ENCODE assay signal across 16 cellular contexts in the genomic region with DNA sequence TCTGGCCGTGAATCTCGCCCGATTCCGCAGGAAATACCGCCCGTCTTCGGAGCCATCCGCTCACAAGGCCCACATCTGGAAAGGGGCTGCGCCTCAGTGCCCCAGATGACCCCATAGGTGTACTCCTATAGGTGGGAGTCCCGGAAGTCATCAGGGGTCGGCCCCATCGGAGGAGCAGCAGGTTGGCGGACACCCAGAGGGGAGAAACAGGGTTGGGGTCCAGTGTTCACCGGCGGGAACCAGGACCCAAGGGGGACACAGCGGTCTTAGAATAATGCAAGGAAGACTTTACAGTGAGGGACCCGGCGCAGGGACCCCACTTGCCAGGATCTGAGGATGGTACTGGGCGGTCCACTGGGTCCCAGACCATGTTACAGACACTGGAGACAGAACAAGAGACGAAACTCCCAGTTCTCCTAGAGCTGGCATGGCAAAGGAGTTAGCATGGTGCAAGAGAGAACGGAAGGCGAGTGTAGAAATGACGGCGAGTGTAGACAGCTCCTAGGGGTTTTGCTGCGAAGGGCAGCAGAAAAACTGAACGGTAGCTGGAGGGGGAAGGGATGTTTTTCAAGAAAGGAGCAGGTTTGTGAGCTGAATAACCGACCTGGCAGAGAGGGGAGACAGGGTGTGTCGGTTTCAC. TPM values are rescaled to one million over a fixed set of nuclear protein-coding genes. Genes with fewer than 3 reads are reported as not detected.
DNase-seq lines count a peak whose midpoint lies in the region; ATAC-seq, FAIRE-seq and TF ChIP-seq lines count a peak whose summit lies in the region.
"Had no signal": no experiment of that assay in that cellular context is flagged by ENCODE, and none has a peak within 500 bp of the region (broad histone marks: within the 10 kb centered on the region; RNA-seq: fewer than 3 reads in every experiment).

No MANE protein-coding gene starts in this region.

- H3K4me3 ChIP-seq in CD4-positive, CD25-positive, alpha-beta regulatory T cell (ENCODE audit: low read depth, low read length) = peak overlapping the region; percentile 24
- H3K4me3 ChIP-seq in endothelial cell of umbilical vein (replicated peaks in 1 of 3; ENCODE audit: insufficient read depth in 1 of 3, low read depth in 1 of 3, low read length in 3 of 3) (no peak overlapping the region), aorta (ENCODE audit: low read length in 2 of 2) (no peak overlapping the region)
- H3K4me3 ChIP-seq: MG63 had no signal

- no peaks in the 10 kb centered on the region for H3K79me2 ChIP-seq in endothelial cell of umbilical vein (ENCODE audit: control insufficient read depth, insufficient read depth, low read length)

- dilution Hi-C loops in endothelial cell of umbilical vein (cut with MboI; ENCODE audit: extremely low pct_ligation_motif_present, low sequenced_read_pairs) = no loop called here

- H3K36me3 ChIP-seq in CD4-positive, CD25-positive, alpha-beta regulatory T cell (ENCODE audit: control insufficient read depth, insufficient read depth, low read length) = no peaks in the 10 kb centered on the region
- H3K36me3 ChIP-seq in endothelial cell of umbilical vein (ENCODE audit: control insufficient read depth in 2 of 2, extremely low read depth in 1 of 2, insufficient read depth in 2 of 2, low read length in 2 of 2) (no peaks in the 10 kb centered on the region), aorta (ENCODE audit: control insufficient read depth in 1 of 2, insufficient read depth in 2 of 2, low read length in 1 of 2) (no peaks in the 10 kb centered on the region)
- H3K36me3 ChIP-seq: MG63 had no signal

- H3K9me3 Mint-ChIP-seq in CD4-positive, CD25-positive, alpha-beta regulatory T cell = no peaks in the 10 kb centered on the region

- H4K20me1 ChIP-seq in endothelial cell of umbilical vein (replicated peaks; ENCODE audit: control insufficient read depth, extremely low read depth, insufficient read depth, low read length) = no peaks in the 10 kb centered on the region

- no peak overlapping the region for H2AFZ ChIP-seq in endothelial cell of umbilical vein (ENCODE audit: low read depth, low read length)

- no peaks in the 10 kb centered on the region for H3K36me3 Mint-ChIP-seq in CD4-positive, CD25-positive, alpha-beta regulatory T cell

- no peak overlapping the region for H3K9ac ChIP-seq in endothelial cell of umbilical vein (replicated peaks; ENCODE audit: extremely low read depth, insufficient read depth, low read length)

- DNase-seq in CD4-positive, CD25-positive, alpha-beta regulatory T cell = peak in 1 of 3 donors; percentile 9
- DNase-seq in GM10266 (ENCODE audit: extremely low spot score) (peak; percentile 7), endothelial cell of umbilical vein (ENCODE audit: low read depth, low spot score) (no peak), aorta (no peak)
- DNase-seq: caudate nucleus, foreskin melanocyte, mesenchymal stem cell, MG63, NCI-H82, T1000 had no signal

- no peaks in the 10 kb centered on the region for H3K9me3 ChIP-seq in CD4-positive, CD25-positive, alpha-beta regulatory T cell (ENCODE audit: control insufficient read depth in 2 of 2, low read length in 2 of 2)
- no peaks in the 10 kb centered on the region for H3K9me3 ChIP-seq in endothelial cell of umbilical vein (replicated peaks; ENCODE audit: control insufficient read depth, insufficient read depth, low read length)
- no peaks in the 10 kb centered on the region for H3K9me3 ChIP-seq in aorta (ENCODE audit: control insufficient read depth, low read length)

- H3K27ac ChIP-seq in CD4-positive, CD25-positive, alpha-beta regulatory T cell (ENCODE audit: insufficient read depth, low read length, poor library complexity, severe bottlenecking) = no peak overlapping the region
- H3K27ac ChIP-seq in endothelial cell of umbilical vein (ENCODE audit: insufficient read depth, low read depth, low read length) (no peak overlapping the region), aorta (ENCODE audit: low read depth in 1 of 2, low read length in 2 of 2) (no peak overlapping the region)
- H3K27ac ChIP-seq: C4-2B had no signal

- no peak for TF ChIP-seq POLR2A in endothelial cell of umbilical vein (IDR thresholded peaks at IDR 0.05; ENCODE audit: low read depth, low read length)

- H3K27me3 ChIP-seq in CD4-positive, CD25-positive, alpha-beta regulatory T cell (ENCODE audit: control insufficient read depth, insufficient read depth, low read length) = peaks cover 9% of the 10 kb centered on the region
- peaks cover 32 to 38% of the 10 kb centered on the region in 2 experiments for H3K27me3 ChIP-seq in endothelial cell of umbilical vein (ENCODE audit: control insufficient read depth in 2 of 2, insufficient read depth in 2 of 2, low read length in 2 of 2)
- H3K27me3 ChIP-seq in aorta (ENCODE audit: control insufficient read depth in 1 of 2, insufficient read depth in 2 of 2, low read length in 1 of 2) = no peaks in the 10 kb centered on the region

- CTCF ChIA-PET in endothelial cell of umbilical vein (lab: Charles Lee) = interaction anchor here (1.0 to 3.7 kb wide), 6 partner anchors 10 to 129 kb away, joined by 3 to 19 read pairs (median 6); a partner anchor contains a TSS

- 40 to 44% methylated on average over 28 of the region's 28 CpGs for WGBS in aorta, 2 donors

- H3K27ac Mint-ChIP-seq in CD4-positive, CD25-positive, alpha-beta regulatory T cell = peak overlapping the region in 1 of 3 donors; percentile 56

- TF ChIP-seq CTCF in GM10266 (IDR thresholded peaks at IDR 0.05; ENCODE audit: control insufficient read depth, insufficient read depth, low read depth, missing control alignments) = no peak
- TF ChIP-seq CTCF in endothelial cell of umbilical vein (IDR thresholded peaks at IDR 0.05; ENCODE audit: extremely low read depth in 1 of 2, insufficient read depth in 1 of 2, low read depth in 1 of 2, low read length in 2 of 2) = no peak

- no peaks in the 10 kb centered on the region for H3K9me1 ChIP-seq in endothelial cell of umbilical vein (replicated peaks; ENCODE audit: control insufficient read depth, extremely low read depth, insufficient read depth, low read length)

- no TSS peak for BruUV-seq in endothelial cell of umbilical vein (replicated peaks; lab: Mats Ljungman, UMichigan)

- H3K4me3 Mint-ChIP-seq in CD4-positive, CD25-positive, alpha-beta regulatory T cell = peak overlapping the region; percentile 45 to 85 (median 76)

- H3K4me1 Mint-ChIP-seq in CD4-positive, CD25-positive, alpha-beta regulatory T cell = peaks cover 0 to 48% (median 19%) of the 10 kb centered on the region in 4 donors

- no peak overlapping the region for H3K4me2 ChIP-seq in endothelial cell of umbilical vein (ENCODE audit: insufficient read depth, low read length)

- POLR2A ChIA-PET in endothelial cell of umbilical vein (lab: Charles Lee) = no interaction called here

- no peak for ATAC-seq in CD4-positive, CD25-positive, alpha-beta regulatory T cell (ENCODE audit: low read depth in 2 of 2)
- ATAC-seq in aorta (ENCODE audit: low FRiP score) = no peak
- ATAC-seq in GM18861 (IDR thresholded peaks at IDR 0.05; ENCODE audit: unreplicated experiment) = no peak
- ATAC-seq in HG03571 (IDR thresholded peaks at IDR 0.05; ENCODE audit: unreplicated experiment) = no peak

- intact Hi-C loops in endothelial cell of umbilical vein (cut with micrococcal nuclease) (loop anchor here (5.0 kb wide), 1 partner anchor 41 kb away; a partner anchor contains a TSS), aorta (cut with DNase I) (loop anchor here in 1 of 2 donors (5.0 kb wide), 1 partner anchor 41 kb away; a partner anchor contains a TSS)

- H3K4me1 ChIP-seq in CD4-positive, CD25-positive, alpha-beta regulatory T cell (ENCODE audit: control insufficient read depth, insufficient read depth, low read length, poor library complexity, severe bottlenecking) = peaks cover 52% of the 10 kb centered on the region
- H3K4me1 ChIP-seq in endothelial cell of umbilical vein (ENCODE audit: control insufficient read depth, extremely low read depth, insufficient read depth, low read length) (peaks cover 9% of the 10 kb centered on the region), aorta (ENCODE audit: control insufficient read depth in 1 of 2, insufficient read depth in 2 of 2, low read length in 2 of 2) (no peaks in the 10 kb centered on the region)

- H3K27me3 Mint-ChIP-seq in CD4-positive, CD25-positive, alpha-beta regulatory T cell = peaks cover 56% of the 10 kb centered on the region

- FAIRE-seq in endothelial cell of umbilical vein (lab: Jason Lieb, UNC) = peak; percentile 58
- FAIRE-seq: endometrium, G401.6 had no signal

RNA-seq across cellular contexts. Expression of a gene that starts 4.2 kb away (rescaled TPM):
- total RNA-seq in CD4-positive, CD25-positive, alpha-beta regulatory T cell = not detected
- not detected for polyA plus RNA-seq in CD4-positive, CD25-positive, alpha-beta regulatory T cell
- total RNA-seq in endothelial cell of umbilical vein (1.7 and 5.2 TPM in 2 replicates), aorta (10 to 100 TPM; 30.2 to 51.6 TPM)
- polyA plus RNA-seq in endothelial cell of umbilical vein (0.23 and 0.56 TPM in 2 replicates), aorta (10 to 100 TPM; 14.5 to 78.5 TPM)
- 0.10 and 0.36 TPM in 2 replicates for polyA plus RNA-seq in endothelial cell of umbilical vein (2011; cell fraction: cytosol; rRNA removed)
- 2.1 and 3.6 TPM in 2 replicates for polyA plus RNA-seq in endothelial cell of umbilical vein (2011; cell fraction: nucleus; rRNA removed)
- 0.21 and 0.40 TPM in 2 replicates for polyA plus RNA-seq in endothelial cell of umbilical vein (2012)
- polyA minus RNA-seq in endothelial cell of umbilical vein = 0.45 TPM in 1 of 2 replicates, not detected in the other
- 8.7 TPM for polyA minus RNA-seq in endothelial cell of umbilical vein (2011; cell fraction: cytosol; rRNA and poly(A)+ RNA removed)
- polyA minus RNA-seq in endothelial cell of umbilical vein (2011; cell fraction: nucleus; rRNA and poly(A)+ RNA removed) = 0.87 and 0.96 TPM in 2 replicates
- total RNA-seq: skeletal muscle tissue had no signal

RNA-seq across cellular contexts. Expression of a gene that starts 11.6 kb away (rescaled TPM):
- not detected for total RNA-seq in CD4-positive, CD25-positive, alpha-beta regulatory T cell
- not detected for polyA plus RNA-seq in CD4-positive, CD25-positive, alpha-beta regulatory T cell
- total RNA-seq in endothelial cell of umbilical vein (0.97 TPM in 1 of 2 replicates, not detected in the other), aorta (1 to 10 TPM in 1 of 2 donors, under 1 TPM in 1; 0.49 to 1.8 TPM)
- polyA plus RNA-seq in endothelial cell of umbilical vein (0.05 and 0.14 TPM in 2 replicates), aorta (1 to 10 TPM; 1.4 to 2.6 TPM)
- 0.08 and 0.17 TPM in 2 replicates for polyA plus RNA-seq in endothelial cell of umbilical vein (2011; cell fraction: cytosol; rRNA removed)
- 0.35 and 0.57 TPM in 2 replicates for polyA plus RNA-seq in endothelial cell of umbilical vein (2011; cell fraction: nucleus; rRNA removed)
- polyA plus RNA-seq in endothelial cell of umbilical vein (2012) = 0.19 and 0.37 TPM in 2 replicates
- not detected in 2 replicates for polyA minus RNA-seq in endothelial cell of umbilical vein
- polyA minus RNA-seq in endothelial cell of umbilical vein (2011; cell fraction: cytosol; rRNA and poly(A)+ RNA removed) = 1.0 TPM
- not detected in 2 replicates for polyA minus RNA-seq in endothelial cell of umbilical vein (2011; cell fraction: nucleus; rRNA and poly(A)+ RNA removed)
- total RNA-seq: skeletal muscle tissue had no signal

RNA-seq across cellular contexts. Expression of a gene that starts 12.2 kb away (rescaled TPM):
- total RNA-seq in CD4-positive, CD25-positive, alpha-beta regulatory T cell = 244 TPM
- 10 to 100 TPM; 29.0 to 38.0 (median 31.5) TPM for polyA plus RNA-seq in CD4-positive, CD25-positive, alpha-beta regulatory T cell
- total RNA-seq in endothelial cell of umbilical vein (387 and 425 TPM in 2 replicates), aorta (100 to 1,000 TPM; 168 to 207 TPM)
- polyA plus RNA-seq in endothelial cell of umbilical vein (215 and 267 TPM in 2 replicates), aorta (100 to 1,000 TPM in 1 of 2 donors, 10 to 100 TPM in 1; 90.2 to 168 TPM)
- polyA plus RNA-seq in endothelial cell of umbilical vein (2011; cell fraction: cytosol; rRNA removed) = 150 and 165 TPM in 2 replicates
- polyA plus RNA-seq in endothelial cell of umbilical vein (2011; cell fraction: nucleus; rRNA removed) = 268 and 306 TPM in 2 replicates
- 232 and 364 TPM in 2 replicates for polyA plus RNA-seq in endothelial cell of umbilical vein (2012)
- polyA minus RNA-seq in endothelial cell of umbilical vein = 215 and 234 TPM in 2 replicates
- polyA minus RNA-seq in endothelial cell of umbilical vein (2011; cell fraction: cytosol; rRNA and poly(A)+ RNA removed) = 209 TPM
- 100 and 102 TPM in 2 replicates for polyA minus RNA-seq in endothelial cell of umbilical vein (2011; cell fraction: nucleus; rRNA and poly(A)+ RNA removed)

RNA-seq across cellular contexts. Expression of a gene that starts 39.2 kb away (rescaled TPM):
- 10.3 TPM for total RNA-seq in CD4-positive, CD25-positive, alpha-beta regulatory T cell
- 1 to 10 TPM; 7.3 to 9.2 (median 8.9) TPM for polyA plus RNA-seq in CD4-positive, CD25-positive, alpha-beta regulatory T cell
- total RNA-seq in endothelial cell of umbilical vein = 11.4 and 12.6 TPM in 2 replicates
- polyA plus RNA-seq in endothelial cell of umbilical vein = 17.3 and 23.5 TPM in 2 replicates
- polyA plus RNA-seq in endothelial cell of umbilical vein (2011; cell fraction: cytosol; rRNA removed) = 9.6 and 12.8 TPM in 2 replicates
- polyA plus RNA-seq in endothelial cell of umbilical vein (2011; cell fraction: nucleus; rRNA removed) = 12.7 and 14.8 TPM in 2 replicates
- 7.1 and 7.4 TPM in 2 replicates for polyA plus RNA-seq in endothelial cell of umbilical vein (2012)
- polyA minus RNA-seq in endothelial cell of umbilical vein = 8.6 and 9.9 TPM in 2 replicates
- 10.3 TPM for polyA minus RNA-seq in endothelial cell of umbilical vein (2011; cell fraction: cytosol; rRNA and poly(A)+ RNA removed)
- polyA minus RNA-seq in endothelial cell of umbilical vein (2011; cell fraction: nucleus; rRNA and poly(A)+ RNA removed) = 2.7 and 4.0 TPM in 2 replicates
- total RNA-seq in aorta = 10 to 100 TPM in 1 of 2 donors, 1 to 10 TPM in 1; 7.4 to 13.1 TPM
- polyA plus RNA-seq in aorta = 10 to 100 TPM in 1 of 2 donors, under 1 TPM in 1; 0.63 to 32.4 TPM

RNA-seq across cellular contexts. Expression of a gene that starts 48.8 kb away (rescaled TPM):
- total RNA-seq in CD4-positive, CD25-positive, alpha-beta regulatory T cell = 3.0 TPM
- 1 to 10 TPM; 5.6 to 8.4 (median 7.0) TPM for polyA plus RNA-seq in CD4-positive, CD25-positive, alpha-beta regulatory T cell
- total RNA-seq in endothelial cell of umbilical vein = 2.7 and 3.7 TPM in 2 replicates
- polyA plus RNA-seq in endothelial cell of umbilical vein = 4.4 and 4.8 TPM in 2 replicates
- 2.2 and 3.3 TPM in 2 replicates for polyA plus RNA-seq in endothelial cell of umbilical vein (2011; cell fraction: cytosol; rRNA removed)
- 1.5 and 1.7 TPM in 2 replicates for polyA plus RNA-seq in endothelial cell of umbilical vein (2011; cell fraction: nucleus; rRNA removed)
- 2.3 and 2.8 TPM in 2 replicates for polyA plus RNA-seq in endothelial cell of umbilical vein (2012)
- polyA minus RNA-seq in endothelial cell of umbilical vein = 0.49 and 1.6 TPM in 2 replicates
- 0.92 TPM for polyA minus RNA-seq in endothelial cell of umbilical vein (2011; cell fraction: cytosol; rRNA and poly(A)+ RNA removed)
- polyA minus RNA-seq in endothelial cell of umbilical vein (2011; cell fraction: nucleus; rRNA and poly(A)+ RNA removed) = 0.72 and 1.5 TPM in 2 replicates
- 1 to 10 TPM; 1.5 to 1.7 TPM for total RNA-seq in aorta
- polyA plus RNA-seq in aorta = 1 to 10 TPM in 1 of 2 donors, under 1 TPM in 1; 0.50 to 5.7 TPM
